24 cellular contexts compared by ENCODE assay signal in the genomic region with DNA sequence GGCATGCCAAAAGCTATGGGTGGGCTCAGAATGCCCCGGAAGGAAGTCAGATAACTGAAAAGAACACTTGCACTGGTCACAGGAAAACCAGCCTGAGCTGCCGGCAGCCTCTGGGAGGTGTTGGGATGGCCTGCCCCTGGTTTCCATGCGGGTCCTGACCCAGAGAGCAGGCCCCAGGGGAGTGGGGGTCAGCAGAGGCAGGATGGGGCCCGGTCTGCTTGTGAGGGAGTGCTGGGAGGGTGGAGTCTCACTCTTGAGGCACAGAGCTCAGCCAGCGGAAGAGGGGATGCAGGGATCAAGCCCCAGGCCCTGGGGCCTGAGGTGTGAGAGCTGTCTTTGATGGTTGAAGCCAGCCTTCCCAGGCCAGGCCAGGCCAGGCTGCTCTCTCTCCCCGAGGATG. TPM values are rescaled to one million over a fixed set of nuclear protein-coding genes. Genes with fewer than 3 reads are reported as not detected.
"Had no signal": no experiment of that assay in that cellular context is flagged by ENCODE, and none has a peak within 500 bp of the region (broad histone marks: within the 10 kb centered on the region; RNA-seq: fewer than 3 reads in every experiment).

No MANE protein-coding gene starts in this region.

- H3K9me3 ChIP-seq: body of pancreas, pancreas, thyroid gland had no signal

- H3K9me3 Mint-ChIP-seq: activated T-helper 1 cell treated with anti-CD3 and anti-CD28 coated beads, Interleukin-12 subunit alpha, Interleukin-12 subunit beta, Interleukin-2, Interleukin-4 antibody, amounts not matched to agents 30 ng/mL and 10 ng/mL and 1 ng/mL, durations not matched to agents 14 hours and 24 hours and 36 hours; T-helper 2 cell treated with Interferon-gamma antibody and Interleukin-4, amounts not matched to agents 5 μg/mL and 100 μg/mL, for 36 hours had no signal

- ATAC-seq: body of pancreas, left colon, pancreas had no signal

- H3K27ac ChIP-seq: body of pancreas, dorsolateral prefrontal cortex, pancreas, SK-N-MC, thyroid gland, VCaP had no signal

- H3K27ac Mint-ChIP-seq: activated T-helper 1 cell treated with anti-CD3 and anti-CD28 coated beads, Interleukin-12 subunit alpha, Interleukin-12 subunit beta, Interleukin-2, Interleukin-4 antibody, amounts not matched to agents 30 ng/mL and 10 ng/mL and 1 ng/mL, durations not matched to agents 14 hours and 24 hours and 36 hours; T-helper 2 cell treated with Interferon-gamma antibody and Interleukin-4, amounts not matched to agents 5 μg/mL and 100 μg/mL, for 36 hours had no signal

- H3K4me3 ChIP-seq: body of pancreas, dorsolateral prefrontal cortex, pancreas, SK-N-MC, thyroid gland had no signal

- DNase-seq: activated CD4-positive, alpha-beta T cell treated with anti-CD3 and anti-CD28 coated beads, Interleukin-2, amount 50 U/mL, for 4 hours; activated CD4-positive, CD25-positive, alpha-beta regulatory T cell treated with anti-CD3 and anti-CD28 coated beads, Interleukin-2, amount 50 U/mL, for 72 hours; activated gamma-delta T cell treated with Interleukin-2 at 50 U/mL for 16 hours; body of pancreas; dorsolateral prefrontal cortex; erythroblast; foreskin melanocyte; glutamatergic neuron; hippocampal formation; left colon; midbrain; stimulated activated CD4-positive, alpha-beta T cell treated with anti-CD3 and anti-CD28 coated beads, Interleukin-12 subunit alpha, Interleukin-12 subunit beta, amount 100 ng/mL, for 4 hours; stimulated activated CD4-positive, alpha-beta T cell treated with anti-CD3 and anti-CD28 coated beads, Interleukin-1b, Interleukin-23, amount 100 ng/mL, for 48 hours; stimulated activated CD8-positive, alpha-beta memory T cell treated with anti-CD3 and anti-CD28 coated beads, Interleukin-4, amount 100 ng/mL, for 48 hours; stimulated activated naive CD4-positive, alpha-beta T cell treated with Interleukin-2 at 50 U/mL for 16 hours; thyroid gland had no signal

- H3K27me3 ChIP-seq: body of pancreas, dorsolateral prefrontal cortex, pancreas, thyroid gland had no signal

- H3K4me3 Mint-ChIP-seq: activated T-helper 1 cell treated with anti-CD3 and anti-CD28 coated beads, Interleukin-12 subunit alpha, Interleukin-12 subunit beta, Interleukin-2, Interleukin-4 antibody, amounts not matched to agents 30 ng/mL and 10 ng/mL and 1 ng/mL, durations not matched to agents 14 hours and 24 hours and 36 hours; T-helper 2 cell treated with Interferon-gamma antibody and Interleukin-4, amounts not matched to agents 5 μg/mL and 100 μg/mL, for 36 hours had no signal

RNA-seq across cellular contexts. Expression of gene CIDEC, which starts 33.8 kb away (rescaled TPM):
- total RNA-seq: activated CD8-positive, alpha-beta memory T cell treated with anti-CD3 and anti-CD28 coated beads for 36 hours; activated T-helper 1 cell treated with anti-CD3 and anti-CD28 coated beads, Interleukin-12 subunit alpha, Interleukin-12 subunit beta, Interleukin-2, Interleukin-4 antibody, amounts not matched to agents 30 ng/mL and 10 ng/mL and 1 ng/mL, durations not matched to agents 14 hours and 24 hours and 36 hours; lung microvascular endothelial cell; urinary bladder had no signal
